Comparison of ENCODE assay signal across 21 cellular contexts in genomic region chr1:99673285-99673684, GRCh38. TPM values are rescaled to one million over a fixed set of nuclear protein-coding genes. Genes with fewer than 3 reads are reported as not detected.
DNase-seq lines count a peak whose midpoint lies in the region; ATAC-seq, FAIRE-seq and TF ChIP-seq lines count a peak whose summit lies in the region.
"Had no signal": no experiment of that assay in that cellular context is flagged by ENCODE, and none has a peak within 500 bp of the region (broad histone marks: within the 10 kb centered on the region; RNA-seq: fewer than 3 reads in every experiment).

No MANE protein-coding gene starts in this region.

- TF ChIP-seq POLR2A in GM12878 (IDR thresholded peaks at IDR 0.05; ENCODE audit: low read depth, low read length): no peak

- no peaks in the 10 kb centered on the region for H3K9me3 ChIP-seq in heart right ventricle
- H3K9me3 ChIP-seq in right cardiac atrium (ENCODE audit: control insufficient read depth, low read length): no peaks in the 10 kb centered on the region
- no peaks in the 10 kb centered on the region for H3K9me3 ChIP-seq in GM12878 (replicated peaks; ENCODE audit: control insufficient read depth, insufficient read depth, low read length)
- no peaks in the 10 kb centered on the region for H3K9me3 ChIP-seq in mesenchymal stem cell (ENCODE audit: control insufficient read depth, low read length)
- H3K9me3 ChIP-seq: A549; BLaER1 treated with 17β-estradiol and CSF1 and Interleukin-3, amounts not matched to agents 10 nM and 100 nM had no signal

- no peak overlapping the region for H4K91ac ChIP-seq in mesenchymal stem cell (ENCODE audit: low read length)

- H3K36me3 ChIP-seq in heart right ventricle (peaks cover 0 to 100% (median 26%) of the 10 kb centered on the region in 9 donors), GM12878 (ENCODE audit: control insufficient read depth in 2 of 2, insufficient read depth in 2 of 2, low read length in 1 of 2) (no peaks in the 10 kb centered on the region), mesenchymal stem cell (ENCODE audit: control insufficient read depth in 1 of 2, insufficient read depth in 2 of 2, low read depth in 1 of 2, low read length in 2 of 2) (no peaks in the 10 kb centered on the region)
- H3K36me3 ChIP-seq: BLaER1 treated with 17β-estradiol and CSF1 and Interleukin-3, amounts not matched to agents 10 nM and 100 nM had no signal

- H2BK120ac ChIP-seq in mesenchymal stem cell (ENCODE audit: low read depth, low read length): no peak overlapping the region

- H3K4me2 ChIP-seq in GM12878 (ENCODE audit: control insufficient read depth, insufficient read depth) (no peak overlapping the region), mesenchymal stem cell (ENCODE audit: low read length, poor library complexity, severe bottlenecking) (no peak overlapping the region)
- H3K4me2 ChIP-seq: BLaER1 treated with 17β-estradiol and CSF1 and Interleukin-3, amounts not matched to agents 10 nM and 100 nM had no signal

- SMC1A ChIA-PET in GM12878 (lab: Charles Lee; ENCODE audit: uncharacterized antibody, unreplicated experiment): interaction anchor here (1.4 to 1.7 kb wide), 3 partner anchors 10 to 26 kb away, joined by 3 to 7 read pairs (median 4); no protein-coding TSS in a partner anchor

- no peak overlapping the region for H3K27ac Mint-ChIP-seq in mesothelial cell of epicardium
- H3K27ac Mint-ChIP-seq: CD8-positive, alpha-beta T cell had no signal

- no peak overlapping the region for H3K4me3 Mint-ChIP-seq in mesothelial cell of epicardium
- H3K4me3 Mint-ChIP-seq: CD8-positive, alpha-beta T cell had no signal

- TF ChIP-seq CTCF in heart right ventricle (IDR thresholded peaks at IDR 0.05) (no peak), GM12878 (IDR thresholded peaks at IDR 0.05 in 2 of 3, conservative IDR thresholded peaks at IDR 0.05 in 1 of 3; ENCODE audit: control insufficient read depth in 2 of 3, extremely low read depth in 1 of 3, insufficient read depth in 1 of 3, low read depth in 3 of 3, low read length in 3 of 3) (no peak), mesothelial cell of epicardium (IDR thresholded peaks at IDR 0.05; ENCODE audit: unreplicated experiment) (no peak)

- RAD21 ChIA-PET in GM12878 (lab: Charles Lee; ENCODE audit: unreplicated experiment): interaction anchor here (1.1 kb wide), 1 partner anchor 9 kb away, joined by 3 read pairs; no protein-coding TSS in a partner anchor

- peaks cover 6 to 99% (median 83%) of the 10 kb centered on the region in 9 donors for H3K4me1 ChIP-seq in heart right ventricle
- peaks cover 22% of the 10 kb centered on the region for H3K4me1 ChIP-seq in right cardiac atrium (ENCODE audit: control insufficient read depth, insufficient read depth, low read length)
- no peaks in the 10 kb centered on the region for H3K4me1 ChIP-seq in GM12878 (ENCODE audit: control insufficient read depth, insufficient read depth, low read length)
- no peaks in the 10 kb centered on the region for H3K4me1 ChIP-seq in mesenchymal stem cell (ENCODE audit: control insufficient read depth, insufficient read depth, low read depth, low read length)
- H3K4me1 ChIP-seq: BLaER1 treated with 17β-estradiol and CSF1 and Interleukin-3, amounts not matched to agents 10 nM and 100 nM had no signal

- H3K4ac ChIP-seq in mesenchymal stem cell (ENCODE audit: low read depth in 1 of 2, low read length in 2 of 2): no peak overlapping the region

- no peak overlapping the region for H3K9ac ChIP-seq in GM12878 (ENCODE audit: control insufficient read depth, insufficient read depth, low read length)
- H3K9ac ChIP-seq in mesenchymal stem cell (ENCODE audit: low read length): peak overlapping the region; percentile 74
- H3K9ac ChIP-seq: BLaER1 treated with 17β-estradiol and CSF1 and Interleukin-3, amounts not matched to agents 10 nM and 100 nM had no signal

- no peak overlapping the region for H4K8ac ChIP-seq in mesenchymal stem cell (ENCODE audit: low read length)

- POLR2A ChIA-PET in GM12878 (lab: Charles Lee): no interaction called here

- H3K27me3 ChIP-seq in heart right ventricle (no peaks in the 10 kb centered on the region), right cardiac atrium (ENCODE audit: control insufficient read depth, insufficient read depth) (no peaks in the 10 kb centered on the region), GM12878 (replicated peaks in 1 of 2; ENCODE audit: control insufficient read depth in 2 of 2, insufficient read depth in 2 of 2, low read length in 1 of 2) (no peaks in the 10 kb centered on the region), mesenchymal stem cell (ENCODE audit: control insufficient read depth in 1 of 2, insufficient read depth in 1 of 2, low read length in 2 of 2) (no peaks in the 10 kb centered on the region)
- H3K27me3 ChIP-seq: BLaER1 treated with 17β-estradiol and CSF1 and Interleukin-3, amounts not matched to agents 10 nM and 100 nM had no signal

- no peak overlapping the region for H3K23ac ChIP-seq in mesenchymal stem cell (ENCODE audit: low read length in 2 of 2)

- no peaks in the 10 kb centered on the region for H3K79me2 ChIP-seq in GM12878 (ENCODE audit: control insufficient read depth, insufficient read depth, low read length)

- no peaks in the 10 kb centered on the region for H3K79me1 ChIP-seq in mesenchymal stem cell (replicated peaks; ENCODE audit: low read length, poor library complexity, severe bottlenecking)

- in situ Hi-C loops in GM12878 (cut with MboI): no loop called here

- no peak overlapping the region for H3K14ac ChIP-seq in mesenchymal stem cell (ENCODE audit: low read length in 2 of 2)

- H3K4me3 ChIP-seq in heart right ventricle: no peak overlapping the region
- no peak overlapping the region for H3K4me3 ChIP-seq in right cardiac atrium (ENCODE audit: low read length)
- H3K4me3 ChIP-seq in GM12878: no peak overlapping the region
- no peak overlapping the region for H3K4me3 ChIP-seq in mesenchymal stem cell (ENCODE audit: insufficient read depth in 1 of 2, low read depth in 1 of 2, low read length in 2 of 2)
- H3K4me3 ChIP-seq: A549; BLaER1 treated with 17β-estradiol and CSF1 and Interleukin-3, amounts not matched to agents 10 nM and 100 nM had no signal

- H2AFZ ChIP-seq in GM12878 (ENCODE audit: control insufficient read depth, low read depth, low read length): no peak overlapping the region
- no peak overlapping the region for H2AFZ ChIP-seq in mesenchymal stem cell (ENCODE audit: low read depth, low read length)

- no peak for TF ChIP-seq RAD21 in GM12878 (IDR thresholded peaks at IDR 0.05; ENCODE audit: insufficient read depth, low read depth, low read length)

- H3K27ac ChIP-seq in heart right ventricle (peak overlapping the region; percentile 51 to 99 (median 79)), right cardiac atrium (ENCODE audit: low read length) (no peak overlapping the region), GM12878 (ENCODE audit: control insufficient read depth, insufficient read depth) (no peak overlapping the region), mesenchymal stem cell (ENCODE audit: low read length, poor library complexity, severe bottlenecking) (no peak overlapping the region)
- H3K27ac ChIP-seq: A549; BLaER1 treated with 17β-estradiol and CSF1 and Interleukin-3, amounts not matched to agents 10 nM and 100 nM had no signal

- DNase-seq in heart right ventricle (no peak), right cardiac atrium (no peak), GM12878 (ENCODE audit: low read depth, low spot score) (no peak), mesenchymal stem cell (no peak), mesothelial cell of epicardium (ENCODE audit: low spot score in 2 of 2, unreplicated experiment in 2 of 2) (no peak)
- DNase-seq: Calu3; CD8-positive, alpha-beta T cell; NCI-H1092 treated with DMSO at 0.1 percent for 48 hours; NCI-H146; NCI-H2081 treated with DMSO at 0.1 percent for 48 hours; NCI-H510A; NCI-H774; SIG-M5 had no signal

- no peaks in the 10 kb centered on the region for H3K36me3 Mint-ChIP-seq in mesothelial cell of epicardium
- H3K36me3 Mint-ChIP-seq: CD8-positive, alpha-beta T cell had no signal

- BruUV-seq in GM12878 (replicated peaks; lab: Mats Ljungman, UMichigan): no TSS peak

- H3K18ac ChIP-seq in mesenchymal stem cell (ENCODE audit: low read depth in 1 of 2, low read length in 2 of 2): no peak overlapping the region

- peaks cover 1% of the 10 kb centered on the region for H3K27me3 Mint-ChIP-seq in mesothelial cell of epicardium (ENCODE audit: low read depth)

- 58 to 69% methylated on average over 4 to 5 of the region's 5 CpGs for WGBS in heart right ventricle, 2 donors
- WGBS in right cardiac atrium: 73% methylated on average over 4 of the region's 5 CpGs
- WGBS in GM12878 (ENCODE audit: insufficient coverage, insufficient replicate concordance, low lambda C conversion rate, missing lambda C conversion rate): 8% methylated on average over 5 of the region's 5 CpGs
- WGBS in mesenchymal stem cell: 93% methylated on average over 3 of the region's 5 CpGs

- no peaks in the 10 kb centered on the region for H3K9me3 Mint-ChIP-seq in mesothelial cell of epicardium
- H3K9me3 Mint-ChIP-seq: CD8-positive, alpha-beta T cell had no signal

- H3K4me1 Mint-ChIP-seq in mesothelial cell of epicardium: peaks cover 15% of the 10 kb centered on the region

- no peak overlapping the region for H2BK15ac ChIP-seq in mesenchymal stem cell (ENCODE audit: low read depth, poor library complexity, severe bottlenecking)

- no peak overlapping the region for H2AK5ac ChIP-seq in mesenchymal stem cell (ENCODE audit: low read length, severe bottlenecking)

- TF ChIP-seq EP300 in GM12878 (IDR thresholded peaks at IDR 0.05; ENCODE audit: borderline replicate concordance in 1 of 2, control insufficient read depth in 1 of 2, low read depth in 2 of 2, low read length in 2 of 2): no peak

- intact Hi-C loops in heart right ventricle (cut with DNase I) (loop anchor here in 1 of 10 donors (10.0 kb wide), 1 partner anchor 138 kb away; no protein-coding TSS in a partner anchor), right cardiac atrium (cut with DNase I) (no loop called here), GM12878 (cut with micrococcal nuclease; ENCODE audit: unreplicated experiment) (no loop called here)

- CTCF ChIA-PET in GM12878 (lab: Yijun Ruan, JAX): interaction anchor here (1.1 to 2.3 kb wide), 3 partner anchors 8 to 12 kb away, joined by 4 to 10 read pairs (median 5); no protein-coding TSS in a partner anchor

- H4K20me1 ChIP-seq in GM12878 (ENCODE audit: control insufficient read depth, insufficient read depth): no peaks in the 10 kb centered on the region
- H4K20me1 ChIP-seq: BLaER1 treated with 17β-estradiol and CSF1 and Interleukin-3, amounts not matched to agents 10 nM and 100 nM had no signal

- ATAC-seq in heart right ventricle (no peak), right cardiac atrium (no peak), GM12878 (peak; percentile 40), HG02623 (IDR thresholded peaks at IDR 0.05; ENCODE audit: unreplicated experiment) (no peak), GM21423 (IDR thresholded peaks at IDR 0.05; ENCODE audit: unreplicated experiment) (no peak)
- ATAC-seq: A549; CD8-positive, alpha-beta T cell had no signal

- H2BK12ac ChIP-seq in mesenchymal stem cell (ENCODE audit: low read length in 2 of 2): no peak overlapping the region

- no peak overlapping the region for H2BK5ac ChIP-seq in mesenchymal stem cell (ENCODE audit: low read depth, low read length, poor library complexity, severe bottlenecking)

- no peak for FAIRE-seq in GM12878 (lab: Jason Lieb, UNC)
- FAIRE-seq: A549, GM12891, GM18507, H1 had no signal

RNA-seq across cellular contexts. Expression of gene PALMD, which starts 27.4 kb away (rescaled TPM):
- total RNA-seq in heart right ventricle: 100 to 1,000 TPM in 7 of 10 donors, 10 to 100 TPM in 3; 82.5 to 173 (median 121) TPM
- 100 to 1,000 TPM in 1 of 2 donors, 10 to 100 TPM in 1; 81.2 to 194 TPM for polyA plus RNA-seq in heart right ventricle
- 10 to 100 TPM; 71.9 to 79.6 (median 75.5) TPM for total RNA-seq in right cardiac atrium
- 74.6 TPM for polyA plus RNA-seq in right cardiac atrium
- total RNA-seq in GM12878 (2013; cell fraction: nucleolus; rRNA removed): not detected in 2 replicates
- total RNA-seq in GM12878 (2014; rRNA removed): under 0.01 TPM in 1 of 2 replicates, not detected in the other
- total RNA-seq in GM12878 (2014; rRNA removed; fragmentation: Illumina TruSeq; extraction: Trizol): not detected in 2 replicates
- 0.05 TPM in 1 of 2 replicates, not detected in the other for total RNA-seq in GM12878 (2021)
- polyA plus RNA-seq in GM12878 (2011; ENCODE audit: low read depth): not detected
- not detected in 2 replicates for polyA plus RNA-seq in GM12878 (2011; rRNA removed)
- polyA plus RNA-seq in GM12878 (2011; cell fraction: cytosol; rRNA removed): not detected in 2 replicates
- polyA plus RNA-seq in GM12878 (2011; cell fraction: nucleus; rRNA removed): 0.01 TPM in 1 of 2 replicates, not detected in the other
- 0.07 TPM in 1 of 2 replicates, not detected in the other for polyA plus RNA-seq in GM12878 (2012)
- not detected in 2 replicates for polyA plus RNA-seq in GM12878 (2014; fragmentation: Illumina TruSeq; extraction: Trizol)
- polyA plus RNA-seq in GM12878 (2014; fragmentation: Nextera tagmentation; extraction: Ambion mirVana): under 1 TPM in 1 of 2 experiments, not detected in 1; 0.03 TPM
- polyA plus RNA-seq in GM12878 (2014; rRNA removed): 0.04 TPM in 1 of 2 replicates, not detected in the other
- under 1 TPM; 0.05 to 0.09 TPM for polyA plus RNA-seq in GM12878 (2016; fragmentation: Nextera tagmentation; extraction: Ambion mirVana)
- not detected in 2 replicates for polyA minus RNA-seq in GM12878 (2011; rRNA and poly(A)+ RNA removed)
- not detected in 2 replicates for polyA minus RNA-seq in GM12878 (2011; cell fraction: cytosol; rRNA and poly(A)+ RNA removed)
- not detected in 2 replicates for polyA minus RNA-seq in GM12878 (2011; cell fraction: nucleus; rRNA and poly(A)+ RNA removed)
- 0.88 TPM for polyA plus RNA-seq in mesenchymal stem cell (2013, experiment 1 of 2)
- polyA plus RNA-seq in mesenchymal stem cell (2013, experiment 2 of 2): 0.81 TPM
- total RNA-seq in mesothelial cell of epicardium: 0.32 to 0.58 TPM (median 0.49 TPM) in 3 replicates
- total RNA-seq: CD8-positive, alpha-beta T cell; H1; OCI-LY7 had no signal
- polyA plus RNA-seq: H1 had no signal

Comparison
In these comparisons a context has a peak if more than half of its experiments do, and no peak if none do; other contexts are left out.
1. H3K27ac ChIP-seq: peak in heart right ventricle (10 of 10); none in right cardiac atrium (single experiment), GM12878 (single experiment) and mesenchymal stem cell (single experiment).
2. RNA of gene PALMD, which starts 27.4 kb away (total RNA-seq): 82.5 to 173 TPM in heart right ventricle and 71.9 to 79.6 TPM in right cardiac atrium; 0.32 to 0.58 TPM in mesothelial cell of epicardium and under 0.01 to 0.05 TPM in GM12878; every median in the first group is over 10 times any median in the second.